Comparison of ENCODE assay signal across 30 cellular contexts in genomic region chr10:97515260-97515978, GRCh38. TPM values are rescaled to one million over a fixed set of nuclear protein-coding genes. Genes with fewer than 3 reads are reported as not detected.
DNase-seq lines count a peak whose midpoint lies in the region; ATAC-seq, FAIRE-seq and TF ChIP-seq lines count a peak whose summit lies in the region.
"Had no signal": no experiment of that assay in that cellular context is flagged by ENCODE, and none has a peak within 500 bp of the region (broad histone marks: within the 10 kb centered on the region; RNA-seq: fewer than 3 reads in every experiment).

No MANE protein-coding gene starts in this region.

- peaks cover 60% of the 10 kb centered on the region for H3K4me1 Mint-ChIP-seq in nephron progenitor cell
- peaks cover 6 to 11% of the 10 kb centered on the region in 2 donors for H3K4me1 Mint-ChIP-seq in stimulated activated naive B cell treated with anti-CD40 and anti-IgM and Interleukin-4, amounts not matched to agents 10 μg/mL and 1 μg/mL and 100 μg/mL, for 72 hours
- H3K4me1 Mint-ChIP-seq in activated CD8-positive, alpha-beta memory T cell treated with anti-CD3 and anti-CD28 coated beads, Interleukin-2, amount 10 ng/mL, durations not matched to agents 7 days and 5 days: peaks cover 3% of the 10 kb centered on the region
- H3K4me1 Mint-ChIP-seq: T-cell had no signal

- H3K27ac Mint-ChIP-seq in nephron progenitor cell: peak overlapping the region; percentile 72
- no peak overlapping the region for H3K27ac Mint-ChIP-seq in stimulated activated naive B cell treated with anti-CD40 and anti-IgM and Interleukin-4, amounts not matched to agents 10 μg/mL and 1 μg/mL and 100 μg/mL, for 72 hours
- no peak overlapping the region for H3K27ac Mint-ChIP-seq in activated CD8-positive, alpha-beta memory T cell treated with anti-CD3 and anti-CD28 coated beads, Interleukin-2, amount 10 ng/mL, durations not matched to agents 7 days and 5 days
- H3K27ac Mint-ChIP-seq: T-cell had no signal

- CTCF ChIA-PET in A549 (lab: Yijun Ruan, JAX): interaction anchor here (0.8 to 4.5 kb wide), 9 partner anchors 19 to 111 kb away, joined by 3 to 14 read pairs (median 5); partner anchors contain the start of gene ANKRD2
- CTCF ChIA-PET in activated CD8-positive, alpha-beta memory T cell treated with anti-CD3 and anti-CD28 coated beads, Interleukin-2, amount 10 ng/mL, durations not matched to agents 7 days and 5 days (lab: Charles Lee): interaction anchor here (0.8 kb wide), 1 partner anchor 56 kb away, joined by 4 read pairs; no protein-coding TSS in a partner anchor

- no peak for TF ChIP-seq CTCF in A549 (IDR thresholded peaks at IDR 0.05)
- TF ChIP-seq CTCF in LNCaP clone FGC (IDR thresholded peaks at IDR 0.05; ENCODE audit: control insufficient read depth, extremely low read depth, insufficient read depth): no peak
- TF ChIP-seq CTCF in nephron progenitor cell (IDR thresholded peaks at IDR 0.05): no peak

- no peak for DNase-seq in A549 (ENCODE audit: low read depth in 1 of 2, low spot score in 1 of 2)
- peak; percentile 19 for DNase-seq in LNCaP clone FGC (ENCODE audit: low read depth)
- no peak for DNase-seq in nephron progenitor cell
- DNase-seq in stimulated activated naive B cell treated with anti-CD40 and anti-IgM and Interleukin-4, amounts not matched to agents 10 μg/mL and 1 μg/mL and 100 μg/mL, for 72 hours: no peak
- DNase-seq in activated CD8-positive, alpha-beta memory T cell treated with anti-CD3 and anti-CD28 coated beads, Interleukin-2, amount 10 ng/mL, durations not matched to agents 7 days and 5 days: no peak
- no peak for DNase-seq in DMS114 treated with DMSO at 0.1 percent for 48 hours (lab: John Stamatoyannopoulos, UW; ENCODE audit: unreplicated experiment)
- DNase-seq: activated CD4-positive, alpha-beta T cell treated with anti-CD3 and anti-CD28 coated beads for 48 hours; activated naive CD4-positive, alpha-beta T cell treated with Interleukin-2 at 50 U/mL for 16 hours; activated T-cell treated with anti-CD3 and anti-CD28 coated beads, Interleukin-2, amount 50 U/mL, for 4 hours; amygdala; H7; Kasumi-1; mucosa of descending colon; NCI-H1092; NCI-H1930; NCI-H345; T-cell had no signal

- TF ChIP-seq EP300 in A549 (IDR thresholded peaks at IDR 0.05): no peak

- no peak for TF ChIP-seq POLR2A in A549 (IDR thresholded peaks at IDR 0.05; ENCODE audit: low read length)

- ATAC-seq in A549: no peak
- ATAC-seq in stimulated activated naive B cell treated with anti-CD40 and anti-IgM and Interleukin-4, amounts not matched to agents 10 μg/mL and 1 μg/mL and 100 μg/mL, for 72 hours (replicated peaks): no peak
- no peak for ATAC-seq in activated CD8-positive, alpha-beta memory T cell treated with anti-CD3 and anti-CD28 coated beads, Interleukin-2, amount 10 ng/mL, durations not matched to agents 7 days and 5 days
- ATAC-seq: activated T-cell treated with anti-CD3 and anti-CD28 coated beads, Interleukin-2, amount 50 U/mL, for 4 hours; mucosa of descending colon; Panc1; T-cell had no signal

- no peaks in the 10 kb centered on the region for H3K9me3 ChIP-seq in A549
- H3K9me3 ChIP-seq: BLaER1, mucosa of descending colon, prostate gland, SJSA1 had no signal

- POLR2A ChIA-PET in A549 (lab: Yijun Ruan, JAX): no interaction called here

- no peaks in the 10 kb centered on the region for H3K36me3 Mint-ChIP-seq in nephron progenitor cell (ENCODE audit: low read depth)
- no peaks in the 10 kb centered on the region for H3K36me3 Mint-ChIP-seq in stimulated activated naive B cell treated with anti-CD40 and anti-IgM and Interleukin-4, amounts not matched to agents 10 μg/mL and 1 μg/mL and 100 μg/mL, for 72 hours
- no peaks in the 10 kb centered on the region for H3K36me3 Mint-ChIP-seq in activated CD8-positive, alpha-beta memory T cell treated with anti-CD3 and anti-CD28 coated beads, Interleukin-2, amount 10 ng/mL, durations not matched to agents 7 days and 5 days
- H3K36me3 Mint-ChIP-seq: T-cell had no signal

- peak overlapping the region; percentile 22 for H3K4me3 Mint-ChIP-seq in nephron progenitor cell
- H3K4me3 Mint-ChIP-seq in stimulated activated naive B cell treated with anti-CD40 and anti-IgM and Interleukin-4, amounts not matched to agents 10 μg/mL and 1 μg/mL and 100 μg/mL, for 72 hours: no peak overlapping the region
- H3K4me3 Mint-ChIP-seq in activated CD8-positive, alpha-beta memory T cell treated with anti-CD3 and anti-CD28 coated beads, Interleukin-2, amount 10 ng/mL, durations not matched to agents 7 days and 5 days: no peak overlapping the region
- H3K4me3 Mint-ChIP-seq: activated T-cell treated with anti-CD3 and anti-CD28 coated beads, Interleukin-2, amount 50 U/mL, for 4 hours; T-cell had no signal

- H3K9me3 Mint-ChIP-seq in nephron progenitor cell: no peaks in the 10 kb centered on the region
- H3K9me3 Mint-ChIP-seq in stimulated activated naive B cell treated with anti-CD40 and anti-IgM and Interleukin-4, amounts not matched to agents 10 μg/mL and 1 μg/mL and 100 μg/mL, for 72 hours: no peaks in the 10 kb centered on the region
- H3K9me3 Mint-ChIP-seq in activated CD8-positive, alpha-beta memory T cell treated with anti-CD3 and anti-CD28 coated beads, Interleukin-2, amount 10 ng/mL, durations not matched to agents 7 days and 5 days (ENCODE audit: low read depth): no peaks in the 10 kb centered on the region
- H3K9me3 Mint-ChIP-seq: activated T-cell treated with anti-CD3 and anti-CD28 coated beads, Interleukin-2, amount 50 U/mL, for 4 hours; T-cell had no signal

- 0 out of 3 replicates have a peak overlapping the region, but pooled peaks have one; percentile 15 for H3K4me2 ChIP-seq in A549
- H3K4me2 ChIP-seq: BLaER1 had no signal

- peaks cover 3% of the 10 kb centered on the region for H3K27me3 Mint-ChIP-seq in nephron progenitor cell (ENCODE audit: low read depth, poor library complexity)
- H3K27me3 Mint-ChIP-seq in stimulated activated naive B cell treated with anti-CD40 and anti-IgM and Interleukin-4, amounts not matched to agents 10 μg/mL and 1 μg/mL and 100 μg/mL, for 72 hours: peaks cover 6 to 19% of the 10 kb centered on the region in 2 donors
- H3K27me3 Mint-ChIP-seq in activated CD8-positive, alpha-beta memory T cell treated with anti-CD3 and anti-CD28 coated beads, Interleukin-2, amount 10 ng/mL, durations not matched to agents 7 days and 5 days: peaks cover 16% of the 10 kb centered on the region

- WGBS in A549 (ENCODE audit: missing lambda C conversion rate): 74% methylated on average over 10 of the region's 10 CpGs

- peaks cover 14% of the 10 kb centered on the region; the same call in 2 of the 3 replicates for H3K4me1 ChIP-seq in A549
- H3K4me1 ChIP-seq: prostate gland had no signal

- no peak for FAIRE-seq in A549 (lab: Jason Lieb, UNC)
- FAIRE-seq: bronchial epithelial cell, endometrium, GM12892, islet of Langerhans, TTC549 had no signal

- H3K27ac ChIP-seq in A549 (no peak overlapping the region), cingulate gyrus (ENCODE audit: low read depth, low read length) (peak overlapping the region; percentile 6)
- H3K27ac ChIP-seq: BLaER1, prostate gland, SJSA1 had no signal

- TF ChIP-seq RAD21 in A549 (conservative IDR thresholded peaks at IDR 0.05 in 1 of 2, IDR thresholded peaks at IDR 0.05 in 1 of 2): no peak

- H3K4me3 ChIP-seq in A549: no peak overlapping the region
- H3K4me3 ChIP-seq in LNCaP clone FGC (ENCODE audit: low read depth, low read length): no peak overlapping the region
- H3K4me3 ChIP-seq: BLaER1, lung, mucosa of descending colon, prostate gland, SJSA1 had no signal

TF ChIP-seq in A549, 52 proteins besides CTCF, POLR2A, EP300 and RAD21 (continues in another document):
- TF ChIP-seq NPAS2 (CRISPR knock-in tag; IDR thresholded peaks at IDR 0.05; ENCODE audit: borderline replicate concordance): no peak
- no peak for TF ChIP-seq ZFP36 (IDR thresholded peaks at IDR 0.05; ENCODE audit: borderline replicate concordance, partially characterized antibody)
- no peak for TF ChIP-seq HDAC2 (IDR thresholded peaks at IDR 0.05)
- no peak for TF ChIP-seq HOXA7 (CRISPR knock-in tag; IDR thresholded peaks at IDR 0.05)
- TF ChIP-seq SREBF2 (IDR thresholded peaks at IDR 0.05): no peak
- TF ChIP-seq JUNB (IDR thresholded peaks at IDR 0.05): no peak
- no peak for TF ChIP-seq SMC3 (IDR thresholded peaks at IDR 0.05)
- no peak for TF ChIP-seq HES2 (IDR thresholded peaks at IDR 0.05)
- TF ChIP-seq NR3C1 (IDR thresholded peaks at IDR 0.05): no peak
- no peak for TF ChIP-seq FOSB (CRISPR knock-in tag; IDR thresholded peaks at IDR 0.05)
- no peak for TF ChIP-seq KDM1A (IDR thresholded peaks at IDR 0.05; ENCODE audit: low read depth)
- TF ChIP-seq CBX8 (IDR thresholded peaks at IDR 0.05): no peak

RNA-seq across cellular contexts. Expression of gene UBTD1, which starts 16.7 kb away (rescaled TPM):
- polyA plus RNA-seq in A549 (2011; rRNA removed) (4.8 and 5.9 TPM in 2 replicates), A549 (2017; fragmentation: RNase III; extraction: RNeasy Plus Mini Kit Qiagen cat#74134 plus additional on column Dnase treatment) (9.1 to 11.6 TPM (median 10.4 TPM) in 3 replicates)
- polyA plus RNA-seq in A549 (2012; cell fraction: cytosol; rRNA removed): 16.8 and 21.8 TPM in 2 replicates
- 14.3 and 19.8 TPM in 2 replicates for polyA plus RNA-seq in A549 (2012; cell fraction: nucleus; rRNA removed)
- polyA minus RNA-seq in A549 (2011; rRNA and poly(A)+ RNA removed): 1.7 and 4.1 TPM in 2 replicates
- 1 to 10 TPM in 1 of 2 experiments, under 1 TPM in 1; 0.88 to 1.3 TPM for total RNA-seq in activated CD8-positive, alpha-beta memory T cell treated with anti-CD3 and anti-CD28 coated beads, Interleukin-2, amount 10 ng/mL, durations not matched to agents 7 days and 5 days

RNA-seq across cellular contexts. Expression of gene MMS19, which starts 17.2 kb away (rescaled TPM):
- polyA plus RNA-seq in A549 (2011; rRNA removed) (65.6 and 83.4 TPM in 2 replicates), A549 (2017; fragmentation: RNase III; extraction: RNeasy Plus Mini Kit Qiagen cat#74134 plus additional on column Dnase treatment) (56.3 to 60.6 TPM (median 60.4 TPM) in 3 replicates)
- 58.3 and 75.3 TPM in 2 replicates for polyA plus RNA-seq in A549 (2012; cell fraction: cytosol; rRNA removed)
- 193 and 200 TPM in 2 replicates for polyA plus RNA-seq in A549 (2012; cell fraction: nucleus; rRNA removed)
- polyA minus RNA-seq in A549 (2011; rRNA and poly(A)+ RNA removed): 136 and 153 TPM in 2 replicates
- total RNA-seq in activated CD8-positive, alpha-beta memory T cell treated with anti-CD3 and anti-CD28 coated beads, Interleukin-2, amount 10 ng/mL, durations not matched to agents 7 days and 5 days: 10 to 100 TPM; 81.1 to 81.6 TPM

RNA-seq across cellular contexts. Expression of gene ANKRD2, which starts 57.2 kb away (rescaled TPM):
- polyA plus RNA-seq in A549 (2011; rRNA removed) (0.90 and 1.5 TPM in 2 replicates), A549 (2017; fragmentation: RNase III; extraction: RNeasy Plus Mini Kit Qiagen cat#74134 plus additional on column Dnase treatment) (4.7 to 8.4 TPM (median 5.8 TPM) in 3 replicates)
- polyA plus RNA-seq in A549 (2012; cell fraction: cytosol; rRNA removed): 12.2 and 12.7 TPM in 2 replicates
- 13.6 and 13.9 TPM in 2 replicates for polyA plus RNA-seq in A549 (2012; cell fraction: nucleus; rRNA removed)
- 0.45 and 1.4 TPM in 2 replicates for polyA minus RNA-seq in A549 (2011; rRNA and poly(A)+ RNA removed)
- total RNA-seq in activated CD8-positive, alpha-beta memory T cell treated with anti-CD3 and anti-CD28 coated beads, Interleukin-2, amount 10 ng/mL, durations not matched to agents 7 days and 5 days: under 1 TPM; 0.26 to 0.67 TPM
- total RNA-seq: activated T-cell treated with anti-CD3 and anti-CD28 coated beads, Interleukin-2, amount 50 U/mL, for 4 hours; Daoy; glomerular endothelial cell; H7; SJSA1 had no signal
